ENCODE assay signal across 30 cellular contexts in the genomic region with DNA sequence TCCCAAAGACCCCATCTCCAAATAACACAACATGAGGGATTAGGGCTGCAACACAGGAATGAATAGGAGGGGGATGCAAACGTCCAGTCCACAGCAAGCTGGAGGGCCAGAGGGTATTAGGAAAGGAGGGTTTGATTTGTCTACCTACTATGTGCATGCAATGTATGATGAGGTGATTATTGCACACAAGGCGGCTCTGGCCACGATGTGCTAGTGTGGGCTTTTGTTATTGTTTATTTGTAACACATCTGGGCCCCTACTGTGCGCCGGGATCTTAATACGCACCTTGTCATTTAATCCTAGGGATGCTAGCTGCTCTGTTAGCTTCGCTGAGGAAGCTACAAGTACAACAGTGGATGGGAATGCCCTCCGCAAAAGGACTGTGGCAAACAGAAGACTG. TPM values are rescaled to one million over a fixed set of nuclear protein-coding genes. Genes with fewer than 3 reads are reported as not detected.
A peak's percentile ranks its signal among the peaks of the same experiment; 100 is the strongest.
DNase-seq lines count a peak whose midpoint lies in the region; ATAC-seq, FAIRE-seq and TF ChIP-seq lines count a peak whose summit lies in the region.
"Had no signal": no experiment of that assay in that cellular context is flagged by ENCODE, and none has a peak within 500 bp of the region (broad histone marks: within the 10 kb centered on the region; RNA-seq: fewer than 3 reads in every experiment).

No MANE protein-coding gene starts in this region.

- H3K36me3 Mint-ChIP-seq in stimulated activated memory B cell treated with anti-CD40 and anti-IgM and Interleukin-4, amounts not matched to agents 10 μg/mL and 1 μg/mL and 100 μg/mL, for 72 hours, result peaks cover 5% of the 10 kb centered on the region

- no peak for TF ChIP-seq CTCF in left ventricle myocardium inferior (IDR thresholded peaks at IDR 0.05; ENCODE audit: borderline replicate concordance)
- TF ChIP-seq CTCF in GM12878 (IDR thresholded peaks at IDR 0.05 in 2 of 3, conservative IDR thresholded peaks at IDR 0.05 in 1 of 3; ENCODE audit: control insufficient read depth in 2 of 3, extremely low read depth in 1 of 3, insufficient read depth in 1 of 3, low read depth in 3 of 3, low read length in 3 of 3), result no peak

- intact Hi-C loops in left ventricle myocardium inferior (cut with micrococcal nuclease) (no loop called here), right cardiac atrium (cut with DNase I) (no loop called here), GM12878 (cut with micrococcal nuclease; ENCODE audit: unreplicated experiment) (no loop called here)

- DNase-seq in left ventricle myocardium inferior, result no peak
- DNase-seq in right cardiac atrium, result no peak
- no peak for DNase-seq in Karpas-422
- no peak for DNase-seq in GM12878 (ENCODE audit: low read depth, low spot score)
- no peak for DNase-seq in stimulated activated CD4-positive, alpha-beta T cell treated with anti-CD3 and anti-CD28 coated beads, Interleukin-4, amount 100 ng/mL, for 1 hour
- DNase-seq in DMS79 (lab: John Stamatoyannopoulos, UW), result no peak
- DNase-seq in NAMALWA (ENCODE audit: low spot score), result no peak
- DNase-seq: activated CD4-positive, alpha-beta T cell treated with anti-CD3 and anti-CD28 coated beads for 1 hour; activated CD8-positive, alpha-beta T cell treated with anti-CD3 and anti-CD28 coated beads, Interleukin-2, amount 10 ng/mL, durations not matched to agents 7 days and 5 days; activated effector memory CD4-positive, alpha-beta T cell treated with anti-CD3 and anti-CD28 coated beads, Interleukin-2, amount 50 U/mL, for 16 hours; activated naive CD8-positive, alpha-beta T cell treated with anti-CD3 and anti-CD28 coated beads, Interleukin-2, amount 50 U/mL, for 24 hours; AML-193; COR-L47; DMS79 treated with DMSO at 0.1 percent for 48 hours; dorsolateral prefrontal cortex; hippocampal formation; mesendoderm; NCI-H1048; NCI-H187; NCI-H2171 treated with DMSO at 0.1 percent for 48 hours; NCI-H524 treated with DMSO at 0.1 percent for 48 hours; Peyer's patch; SHP77 treated with DMSO at 0.1 percent for 48 hours; stomach had no signal

- H3K27me3 Mint-ChIP-seq in stimulated activated memory B cell treated with anti-CD40 and anti-IgM and Interleukin-4, amounts not matched to agents 10 μg/mL and 1 μg/mL and 100 μg/mL, for 72 hours, result no peaks in the 10 kb centered on the region
- H3K27me3 Mint-ChIP-seq: activated naive CD8-positive, alpha-beta T cell treated with anti-CD3 and anti-CD28 coated beads, Interleukin-2, amount 50 U/mL, for 24 hours; central memory CD8-positive, alpha-beta T cell had no signal

- BruUV-seq in GM12878 (replicated peaks; lab: Mats Ljungman, UMichigan), result no TSS peak

- H3K4me1 ChIP-seq in left ventricle myocardium inferior (peaks cover 24% of the 10 kb centered on the region), right cardiac atrium (ENCODE audit: control insufficient read depth, insufficient read depth, low read length) (peaks cover 12% of the 10 kb centered on the region), Karpas-422 (ENCODE audit: low read length) (peaks cover 93% of the 10 kb centered on the region), GM12878 (ENCODE audit: control insufficient read depth, insufficient read depth, low read length) (peaks cover 63% of the 10 kb centered on the region)
- H3K4me1 ChIP-seq: Peyer's patch had no signal

- no peaks in the 10 kb centered on the region for H3K9me3 Mint-ChIP-seq in stimulated activated memory B cell treated with anti-CD40 and anti-IgM and Interleukin-4, amounts not matched to agents 10 μg/mL and 1 μg/mL and 100 μg/mL, for 72 hours
- H3K9me3 Mint-ChIP-seq: activated naive CD8-positive, alpha-beta T cell treated with anti-CD3 and anti-CD28 coated beads, Interleukin-2, amount 50 U/mL, for 24 hours; central memory CD8-positive, alpha-beta T cell had no signal

- H3K79me2 ChIP-seq in Karpas-422 (ENCODE audit: low read length) (peaks cover 68% of the 10 kb centered on the region), GM12878 (ENCODE audit: control insufficient read depth, insufficient read depth, low read length) (peaks cover 94% of the 10 kb centered on the region)

- H3K36me3 ChIP-seq in left ventricle myocardium inferior, result no peaks in the 10 kb centered on the region
- H3K36me3 ChIP-seq in Karpas-422 (ENCODE audit: insufficient read depth, low read length), result no peaks in the 10 kb centered on the region
- H3K36me3 ChIP-seq in GM12878 (ENCODE audit: control insufficient read depth in 2 of 2, insufficient read depth in 2 of 2, low read length in 1 of 2), result no peaks in the 10 kb centered on the region; a peak in 2 of 4 replicates
- H3K36me3 ChIP-seq: gastroesophageal sphincter, Peyer's patch, stomach, thyroid gland had no signal

- TF ChIP-seq RAD21 in GM12878 (IDR thresholded peaks at IDR 0.05; ENCODE audit: insufficient read depth, low read depth, low read length), result no peak

- FAIRE-seq in GM12878 (lab: Jason Lieb, UNC), result no peak

- CTCF ChIA-PET in GM12878 (lab: Yijun Ruan, JAX), result interaction anchor here (0.6 to 1.0 kb wide), 4 partner anchors 9 to 121 kb away, joined by 3 to 6 read pairs (median 4); no protein-coding TSS in a partner anchor

- no peaks in the 10 kb centered on the region for H3K9me2 ChIP-seq in Karpas-422 (replicated peaks; ENCODE audit: insufficient read depth, low read length)

- in situ Hi-C loops in GM12878 (cut with MboI), result loop anchor here (10.0 kb wide), 1 partner anchor 1013 kb away; no protein-coding TSS in a partner anchor

- H4K20me1 ChIP-seq in Karpas-422 (ENCODE audit: insufficient read depth, low read depth, low read length) (no peaks in the 10 kb centered on the region; the same call in 1 of the 2 replicates), GM12878 (ENCODE audit: control insufficient read depth, insufficient read depth) (no peaks in the 10 kb centered on the region)

- ATAC-seq in right cardiac atrium (no peak), GM12878 (no peak)
- no peak for ATAC-seq in stimulated activated memory B cell treated with anti-CD40 and anti-IgM and Interleukin-4, amounts not matched to agents 10 μg/mL and 1 μg/mL and 100 μg/mL, for 72 hours
- ATAC-seq: A549; activated CD8-positive, alpha-beta T cell treated with anti-CD3 and anti-CD28 coated beads, Interleukin-2, amount 10 ng/mL, durations not matched to agents 7 days and 5 days; activated naive CD8-positive, alpha-beta T cell treated with anti-CD3 and anti-CD28 coated beads, Interleukin-2, amount 50 U/mL, for 24 hours; gastroesophageal sphincter had no signal

- peaks cover 76% of the 10 kb centered on the region for H3K4me1 Mint-ChIP-seq in stimulated activated memory B cell treated with anti-CD40 and anti-IgM and Interleukin-4, amounts not matched to agents 10 μg/mL and 1 μg/mL and 100 μg/mL, for 72 hours

- H3K27me3 ChIP-seq in left ventricle myocardium inferior (ENCODE audit: low read depth) (no peaks in the 10 kb centered on the region), right cardiac atrium (ENCODE audit: control insufficient read depth, insufficient read depth) (no peaks in the 10 kb centered on the region), Karpas-422 (ENCODE audit: low read length) (no peaks in the 10 kb centered on the region), GM12878 (replicated peaks in 1 of 2; ENCODE audit: control insufficient read depth in 2 of 2, insufficient read depth in 2 of 2, low read length in 1 of 2) (no peaks in the 10 kb centered on the region)
- H3K27me3 ChIP-seq: gastroesophageal sphincter, Peyer's patch, stomach, thyroid gland had no signal

- SMC1A ChIA-PET in GM12878 (lab: Charles Lee; ENCODE audit: uncharacterized antibody, unreplicated experiment), result interaction anchor here (0.8 to 1.4 kb wide), 4 partner anchors 9 to 54 kb away, joined by 3 to 5 read pairs (median 3); no protein-coding TSS in a partner anchor

- H3K27ac Mint-ChIP-seq in stimulated activated memory B cell treated with anti-CD40 and anti-IgM and Interleukin-4, amounts not matched to agents 10 μg/mL and 1 μg/mL and 100 μg/mL, for 72 hours, result peak overlapping the region; percentile 92
- H3K27ac Mint-ChIP-seq: activated CD8-positive, alpha-beta T cell treated with anti-CD3 and anti-CD28 coated beads, Interleukin-2, amount 10 ng/mL, durations not matched to agents 7 days and 5 days; activated naive CD8-positive, alpha-beta T cell treated with anti-CD3 and anti-CD28 coated beads, Interleukin-2, amount 50 U/mL, for 24 hours had no signal

- 89% methylated on average over 8 of the region's 8 CpGs for WGBS in right cardiac atrium
- WGBS in GM12878 (ENCODE audit: insufficient coverage, insufficient replicate concordance, low lambda C conversion rate, missing lambda C conversion rate), result 55% methylated on average over 8 of the region's 8 CpGs

- H3K27ac ChIP-seq in left ventricle myocardium inferior (replicated peaks) (peak overlapping the region; percentile 69), right cardiac atrium (ENCODE audit: low read length) (no peak overlapping the region), Karpas-422 (ENCODE audit: low read length) (peak overlapping the region; percentile 96), GM12878 (ENCODE audit: control insufficient read depth, insufficient read depth) (peak overlapping the region; percentile 93)
- H3K27ac ChIP-seq: A549, thyroid gland had no signal

- H3K9ac ChIP-seq in Karpas-422 (ENCODE audit: low read length) (peak overlapping the region; percentile 50; the same call in 1 of the 2 replicates), GM12878 (ENCODE audit: control insufficient read depth, insufficient read depth, low read length) (no peak overlapping the region; the same call in 1 of the 2 replicates)

- POLR2A ChIA-PET in GM12878 (lab: Charles Lee), result interaction anchor here (0.8 to 1.7 kb wide), 3 partner anchors 9 to 17 kb away, joined by 3 to 7 read pairs (median 4); no protein-coding TSS in a partner anchor

- no peak overlapping the region for H3K4me3 ChIP-seq in left ventricle myocardium inferior
- H3K4me3 ChIP-seq in right cardiac atrium (ENCODE audit: low read length), result no peak overlapping the region
- no peak overlapping the region for H3K4me3 ChIP-seq in Karpas-422 (ENCODE audit: low read length)
- 0 out of 2 replicates have a peak overlapping the region, but pooled peaks have one; percentile 34 for H3K4me3 ChIP-seq in GM12878
- H3K4me3 ChIP-seq: A549, dorsolateral prefrontal cortex, gastroesophageal sphincter, Peyer's patch, stomach, thyroid gland had no signal

- RAD21 ChIA-PET in GM12878 (lab: Charles Lee; ENCODE audit: unreplicated experiment), result interaction anchor here (1.1 to 1.3 kb wide), 3 partner anchors 9 to 15 kb away, joined by 3 to 6 read pairs (median 4); no protein-coding TSS in a partner anchor

- no peak overlapping the region for H3K4me3 Mint-ChIP-seq in stimulated activated memory B cell treated with anti-CD40 and anti-IgM and Interleukin-4, amounts not matched to agents 10 μg/mL and 1 μg/mL and 100 μg/mL, for 72 hours
- H3K4me3 Mint-ChIP-seq: activated CD8-positive, alpha-beta T cell treated with anti-CD3 and anti-CD28 coated beads, Interleukin-2, amount 10 ng/mL, durations not matched to agents 7 days and 5 days; central memory CD8-positive, alpha-beta T cell had no signal

- no peaks in the 10 kb centered on the region for H3K9me3 ChIP-seq in left ventricle myocardium inferior (replicated peaks)
- H3K9me3 ChIP-seq in right cardiac atrium (ENCODE audit: control insufficient read depth, low read length), result no peaks in the 10 kb centered on the region
- H3K9me3 ChIP-seq in Karpas-422 (ENCODE audit: low read length), result no peaks in the 10 kb centered on the region
- no peaks in the 10 kb centered on the region; the same call in 2 of the 3 replicates for H3K9me3 ChIP-seq in GM12878 (replicated peaks; ENCODE audit: control insufficient read depth, insufficient read depth, low read length)
- H3K9me3 ChIP-seq: A549, gastroesophageal sphincter, Peyer's patch, stomach, thyroid gland had no signal

- H2AFZ ChIP-seq in Karpas-422 (ENCODE audit: low read length), result no peak overlapping the region
- no peak overlapping the region for H2AFZ ChIP-seq in GM12878 (ENCODE audit: control insufficient read depth, low read depth, low read length)
- H2AFZ ChIP-seq: GM23248 had no signal

- H3K4me2 ChIP-seq in Karpas-422 (ENCODE audit: low read depth, low read length, poor library complexity, severe bottlenecking), result peak overlapping the region; percentile 57
- H3K4me2 ChIP-seq in GM12878 (ENCODE audit: control insufficient read depth, insufficient read depth), result peak overlapping the region; percentile 26
- H3K4me2 ChIP-seq: A549 had no signal

- TF ChIP-seq POLR2A in GM12878 (IDR thresholded peaks at IDR 0.05; ENCODE audit: low read depth, low read length), result no peak

- TF ChIP-seq EP300 in GM12878 (IDR thresholded peaks at IDR 0.05; ENCODE audit: borderline replicate concordance in 1 of 2, control insufficient read depth in 1 of 2, low read depth in 2 of 2, low read length in 2 of 2), result no peak

RNA-seq across cellular contexts. Expression of gene SH3KBP1, which starts 19.5 kb away (rescaled TPM):
- total RNA-seq in left ventricle myocardium inferior (37.2 TPM), right cardiac atrium (10 to 100 TPM; 14.8 to 30.1 (median 24.7) TPM), GM12878 (2014; rRNA removed) (62.9 and 64.1 TPM in 2 replicates), GM12878 (2014; rRNA removed; fragmentation: Illumina TruSeq; extraction: Trizol) (93.8 and 97.0 TPM in 2 replicates), GM12878 (2021) (133 and 147 TPM in 2 replicates)
- polyA plus RNA-seq in right cardiac atrium (16.2 TPM), GM12878 (2011; rRNA removed) (196 and 229 TPM in 2 replicates), GM12878 (2014; fragmentation: Illumina TruSeq; extraction: Trizol) (138 and 150 TPM in 2 replicates), GM12878 (2014; fragmentation: Nextera tagmentation; extraction: Ambion mirVana) (10 to 100 TPM; 19.4 to 29.4 TPM), GM12878 (2014; rRNA removed) (77.0 and 88.7 TPM in 2 replicates), GM12878 (2016; fragmentation: Nextera tagmentation; extraction: Ambion mirVana) (100 to 1,000 TPM; 202 to 208 TPM)
- 72.0 and 79.6 TPM in 2 replicates for total RNA-seq in Karpas-422 (2014; rRNA removed; shearing (Covaris generic); ENCODE audit: low replicate concordance)
- total RNA-seq in GM12878 (2013; cell fraction: nucleolus; rRNA removed), result 127 and 135 TPM in 2 replicates
- 47.8 TPM for polyA plus RNA-seq in GM12878 (2011; ENCODE audit: low read depth)
- polyA plus RNA-seq in GM12878 (2011; cell fraction: cytosol; rRNA removed), result 102 and 107 TPM in 2 replicates
- polyA plus RNA-seq in GM12878 (2011; cell fraction: nucleus; rRNA removed), result 109 and 117 TPM in 2 replicates
- 97.8 and 124 TPM in 2 replicates for polyA plus RNA-seq in GM12878 (2012)
- 189 and 277 TPM in 2 replicates for polyA minus RNA-seq in GM12878 (2011; rRNA and poly(A)+ RNA removed)
- 51.5 and 57.2 TPM in 2 replicates for polyA minus RNA-seq in GM12878 (2011; cell fraction: cytosol; rRNA and poly(A)+ RNA removed)
- polyA minus RNA-seq in GM12878 (2011; cell fraction: nucleus; rRNA and poly(A)+ RNA removed), result 31.6 and 79.4 TPM in 2 replicates
